ENCODE assay signal across 7 cellular contexts in genomic region chr6:25404693-25405169, GRCh38.
A peak's percentile ranks its signal among the peaks of the same experiment; 100 is the strongest.
DNase-seq lines count a peak whose midpoint lies in the region; ATAC-seq, FAIRE-seq and TF ChIP-seq lines count a peak whose summit lies in the region.

No MANE protein-coding gene starts in this region.

- H3K4me1 Mint-ChIP-seq in T-helper 17 cell: peaks cover 5% of the 10 kb centered on the region

- 85% methylated on average over 8 of the region's 8 CpGs for WGBS in SK-N-SH (ENCODE audit: low lambda C conversion rate)

- peak; percentile 99 for FAIRE-seq in GM19239 (lab: Jason Lieb, UNC)

- no peaks in the 10 kb centered on the region for H3K79me2 ChIP-seq in SK-N-SH (ENCODE audit: insufficient read depth)

- no peaks in the 10 kb centered on the region for H3K27me3 ChIP-seq in effector memory CD4-positive, alpha-beta T cell (replicated peaks; ENCODE audit: control insufficient read depth, insufficient read depth, low read length, poor library complexity, severe bottlenecking)
- H3K27me3 ChIP-seq in SK-N-SH (ENCODE audit: insufficient read depth): no peaks in the 10 kb centered on the region

- no peaks in the 10 kb centered on the region for H3K36me3 ChIP-seq in effector memory CD4-positive, alpha-beta T cell (ENCODE audit: control insufficient read depth, insufficient read depth, low read length)
- no peaks in the 10 kb centered on the region for H3K36me3 ChIP-seq in SK-N-SH (replicated peaks in 1 of 2; ENCODE audit: control insufficient read depth in 1 of 2, insufficient read depth in 2 of 2, low read length in 1 of 2)

- CTCF ChIA-PET in SK-N-SH (lab: Yijun Ruan, JAX): interaction anchor here (0.9 kb wide), 1 partner anchor 15 kb away, joined by 3 read pairs; no protein-coding TSS in a partner anchor

- H4K20me1 ChIP-seq in SK-N-SH (ENCODE audit: insufficient read depth): no peaks in the 10 kb centered on the region

- 0 out of 2 replicates have a peak, but pooled peaks cover 3% of the 10 kb centered on the region for H3K9me2 ChIP-seq in SK-N-SH

- H3K27ac ChIP-seq in effector memory CD4-positive, alpha-beta T cell (ENCODE audit: insufficient read depth, low read length, poor library complexity, severe bottlenecking): peak overlapping the region; percentile 64
- H3K27ac ChIP-seq in SK-N-SH (ENCODE audit: low read depth in 2 of 2, low read length in 1 of 2): no peak overlapping the region

- no peak overlapping the region for H3K9ac ChIP-seq in SK-N-SH

- DNase-seq in GM19239 (ENCODE audit: insufficient read length, low spot score) (peak; percentile 19), T-helper 17 cell (no peak), GM03348 (ENCODE audit: low spot score) (no peak), SK-N-SH (no peak)
- DNase-seq in effector memory CD4-positive, alpha-beta T cell: peak in 2 of 3 donors; percentile 5 to 9
- DNase-seq in stimulated activated naive CD4-positive, alpha-beta T cell (lab: John Stamatoyannopoulos, UW): peak in 5 of 6 experiments; percentile 11 to 81 (median 66)

- no peak for TF ChIP-seq CTCF in SK-N-SH (IDR thresholded peaks at IDR 0.05)

- peak; percentile 88 for ATAC-seq in HG03039 (IDR thresholded peaks at IDR 0.05; ENCODE audit: unreplicated experiment)
- peak; percentile 85 for ATAC-seq in T-helper 17 cell

- H2AFZ ChIP-seq in SK-N-SH (ENCODE audit: low read depth): no peak overlapping the region

- no peak for TF ChIP-seq RAD21 in SK-N-SH (IDR thresholded peaks at IDR 0.05; ENCODE audit: low read length)

- POLR2A ChIA-PET in SK-N-SH (lab: Yijun Ruan, JAX): no interaction called here

- TF ChIP-seq EP300 in SK-N-SH (IDR thresholded peaks at IDR 0.05; ENCODE audit: borderline replicate concordance in 1 of 2, low read depth in 1 of 2, low read length in 1 of 2): no peak

- H3K4me3 Mint-ChIP-seq in T-helper 17 cell: no peak overlapping the region

- H3F3A ChIP-seq in SK-N-SH (replicated peaks; ENCODE audit: insufficient read depth): peaks cover 3% of the 10 kb centered on the region

- no peak overlapping the region for H3K27ac Mint-ChIP-seq in T-helper 17 cell

- no peak overlapping the region for H3K4me2 ChIP-seq in SK-N-SH

- peak overlapping the region; percentile 35 for H3K4me3 ChIP-seq in effector memory CD4-positive, alpha-beta T cell (ENCODE audit: insufficient read depth, low read depth, low read length, poor library complexity, severe bottlenecking)
- no peak overlapping the region for H3K4me3 ChIP-seq in SK-N-SH (ENCODE audit: low read depth in 2 of 2, low read length in 1 of 2)

- H3K9me3 ChIP-seq in T-helper 17 cell (ENCODE audit: control insufficient read depth, low read length, poor library complexity, severe bottlenecking): no peaks in the 10 kb centered on the region
- H3K9me3 ChIP-seq in effector memory CD4-positive, alpha-beta T cell (ENCODE audit: control insufficient read depth, low read length): no peaks in the 10 kb centered on the region
- H3K9me3 ChIP-seq in SK-N-SH: no peaks in the 10 kb centered on the region; the same call in 1 of the 2 replicates

- H3K36me3 Mint-ChIP-seq in T-helper 17 cell (ENCODE audit: low read depth): peaks cover 2% of the 10 kb centered on the region

- peaks cover 21% of the 10 kb centered on the region for H3K4me1 ChIP-seq in effector memory CD4-positive, alpha-beta T cell (ENCODE audit: control insufficient read depth, insufficient read depth, low read length, poor library complexity, severe bottlenecking)
- no peaks in the 10 kb centered on the region; a peak in 1 of 4 replicates for H3K4me1 ChIP-seq in SK-N-SH (ENCODE audit: control insufficient read depth in 1 of 2, insufficient read depth in 2 of 2, low read depth in 1 of 2, low read length in 1 of 2)

- H3K27me3 Mint-ChIP-seq in T-helper 17 cell: no peaks in the 10 kb centered on the region

TF ChIP-seq in SK-N-SH, 30 proteins besides CTCF, POLR2A, EP300 and RAD21:
- TF ChIP-seq RXRA (IDR thresholded peaks at IDR 0.05; ENCODE audit: borderline replicate concordance, low read depth) (no peak), NFIC (IDR thresholded peaks at IDR 0.05; ENCODE audit: borderline replicate concordance) (no peak), TAF1 (IDR thresholded peaks at IDR 0.05; ENCODE audit: borderline replicate concordance, low read depth, low read length) (no peak), FOSL2 (IDR thresholded peaks at IDR 0.05; ENCODE audit: borderline replicate concordance, low read depth) (no peak), TEAD4 (IDR thresholded peaks at IDR 0.05; ENCODE audit: borderline replicate concordance, insufficient read depth) (no peak), FOXJ3 (CRISPR knock-in tag; IDR thresholded peaks at IDR 0.05) (no peak), CHD2 (IDR thresholded peaks at IDR 0.05; ENCODE audit: low read length, partially characterized antibody) (no peak), ELF1 (IDR thresholded peaks at IDR 0.05) (no peak), SMC3 (IDR thresholded peaks at IDR 0.05; ENCODE audit: low read depth, low read length) (no peak)

Comparison
In these comparisons a context has a peak if more than half of its experiments do, and no peak if none do; other contexts are left out.
1. DNase-seq: peak in GM19239 (single experiment), effector memory CD4-positive, alpha-beta T cell (2 of 3) and stimulated activated naive CD4-positive, alpha-beta T cell (5 of 6); none in T-helper 17 cell (0 of 3), GM03348 (single experiment) and SK-N-SH (single experiment).